28 cellular contexts compared by ENCODE assay signal in genomic region chr12:29533815-29534489, GRCh38. TPM values are rescaled to one million over a fixed set of nuclear protein-coding genes. Genes with fewer than 3 reads are reported as not detected.
"Had no signal": no experiment of that assay in that cellular context is flagged by ENCODE, and none has a peak within 500 bp of the region (broad histone marks: within the 10 kb centered on the region; RNA-seq: fewer than 3 reads in every experiment).

No MANE protein-coding gene starts in this region.

- H3K9me3 ChIP-seq: breast epithelium, colonic mucosa, gastrocnemius medialis, thoracic aorta had no signal

- H3K36me3 ChIP-seq: breast epithelium, colonic mucosa, thoracic aorta had no signal

- H3K4me3 Mint-ChIP-seq: activated naive CD8-positive, alpha-beta T cell treated with anti-CD3 and anti-CD28 coated beads for 36 hours; activated T-cell treated with anti-CD3 and anti-CD28 coated beads, Interleukin-2, amount 50 U/mL, for 24 hours; effector memory CD8-positive, alpha-beta T cell; nephron progenitor cell; type B pancreatic cell had no signal

- H3K27me3 ChIP-seq: breast epithelium, colonic mucosa, dorsolateral prefrontal cortex, gastrocnemius medialis had no signal

- H3K4me3 ChIP-seq: breast epithelium, colonic mucosa, dorsolateral prefrontal cortex, gastrocnemius medialis, thoracic aorta had no signal

- H3K27ac Mint-ChIP-seq: activated naive CD8-positive, alpha-beta T cell treated with anti-CD3 and anti-CD28 coated beads for 36 hours; activated T-cell treated with anti-CD3 and anti-CD28 coated beads, Interleukin-2, amount 50 U/mL, for 24 hours; effector memory CD8-positive, alpha-beta T cell; nephron progenitor cell; progenitor cell of endocrine pancreas; type B pancreatic cell had no signal

- H3K4me1 ChIP-seq: breast epithelium, colonic mucosa had no signal

- H3K27me3 Mint-ChIP-seq: progenitor cell of endocrine pancreas, type B pancreatic cell had no signal

- ATAC-seq: effector memory CD8-positive, alpha-beta T cell; esophagus mucosa; left ventricle myocardium superior had no signal

- H3K9me3 Mint-ChIP-seq: activated naive CD8-positive, alpha-beta T cell treated with anti-CD3 and anti-CD28 coated beads for 36 hours; activated T-cell treated with anti-CD3 and anti-CD28 coated beads, Interleukin-2, amount 50 U/mL, for 24 hours; effector memory CD8-positive, alpha-beta T cell; nephron progenitor cell; type B pancreatic cell had no signal

- H3K4me1 Mint-ChIP-seq: activated naive CD8-positive, alpha-beta T cell treated with anti-CD3 and anti-CD28 coated beads for 36 hours had no signal

- H3K36me3 Mint-ChIP-seq: activated naive CD8-positive, alpha-beta T cell treated with anti-CD3 and anti-CD28 coated beads for 36 hours had no signal

- DNase-seq: activated CD4-positive, alpha-beta T cell treated with anti-CD3 and anti-CD28 coated beads for 1 hour; activated CD8-positive, alpha-beta memory T cell treated with anti-CD3 and anti-CD28 coated beads for 24 hours; activated CD8-positive, alpha-beta memory T cell treated with anti-CD3 and anti-CD28 coated beads, Interleukin-2, amount 50 U/mL, for 4 hours; activated naive CD4-positive, alpha-beta T cell treated with Interleukin-2 at 50 U/mL for 16 hours; activated naive CD8-positive, alpha-beta T cell treated with anti-CD3 and anti-CD28 coated beads for 36 hours; activated T-cell treated with anti-CD3 and anti-CD28 coated beads, Interleukin-2, amount 50 U/mL, for 24 hours; amniotic stem cell; colonic mucosa; dorsolateral prefrontal cortex; effector memory CD8-positive, alpha-beta T cell; gastrocnemius medialis; hippocampal formation; left ventricle myocardium superior; mammary epithelial cell; midbrain; nephron progenitor cell; occipital lobe; retina; stimulated activated CD4-positive, alpha-beta T cell treated with anti-CD3 and anti-CD28 coated beads, Interleukin-4, amount 100 ng/mL, for 24 hours; stimulated activated naive CD4-positive, alpha-beta T cell treated with Interleukin-2 at 50 U/mL for 16 hours; T-helper 9 cell had no signal

- H3K27ac ChIP-seq: breast epithelium, colonic mucosa, dorsolateral prefrontal cortex, gastrocnemius medialis, thoracic aorta had no signal

RNA-seq across cellular contexts. Expression of gene OVCH1, which starts 36.5 kb away (rescaled TPM):
- total RNA-seq: activated naive CD8-positive, alpha-beta T cell treated with anti-CD3 and anti-CD28 coated beads for 36 hours; colonic mucosa; endothelial cell of umbilical vein; esophagus mucosa; T-helper 1 cell treated with Interleukin-12 subunit alpha and Interleukin-12 subunit beta and Interleukin-4 antibody, amounts not matched to agents 30 ng/mL and 1 ng/mL, for 36 hours had no signal
